18 cellular contexts compared by ENCODE assay signal in the genomic region with DNA sequence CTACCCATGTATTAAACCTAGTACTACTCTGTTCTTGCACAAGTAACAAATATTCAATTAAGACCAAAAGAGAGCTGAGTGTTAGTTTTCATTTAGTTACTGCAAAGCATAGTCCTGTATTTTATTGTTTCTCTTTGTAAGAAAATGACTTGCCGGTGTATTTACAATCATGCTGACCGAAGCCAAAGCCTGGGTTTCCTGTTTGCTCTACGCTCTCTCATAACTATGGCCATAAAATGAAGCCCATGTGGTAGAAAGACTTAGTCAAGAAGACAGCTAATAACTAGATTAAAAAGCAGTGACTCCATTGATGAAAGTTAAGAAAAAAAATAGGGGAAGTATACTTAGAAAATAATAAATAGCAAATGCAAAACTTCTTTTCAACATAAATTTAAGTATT.
"Had no signal": no experiment of that assay in that cellular context is flagged by ENCODE, and none has a peak within 500 bp of the region (broad histone marks: within the 10 kb centered on the region; RNA-seq: fewer than 3 reads in every experiment).

No MANE protein-coding gene starts in this region.

- H3K27ac ChIP-seq: brain microvascular endothelial cell, cardiac muscle cell, SK-N-MC, WERI-Rb-1 had no signal

- H3K36me3 ChIP-seq: brain microvascular endothelial cell, cardiac muscle cell, WERI-Rb-1 had no signal

- H3K27me3 ChIP-seq: brain microvascular endothelial cell, cardiac muscle cell had no signal

- ATAC-seq: activated CD4-positive, alpha-beta T cell treated with anti-CD3 and anti-CD28 coated beads for 36 hours; activated CD8-positive, alpha-beta T cell treated with anti-CD3 and anti-CD28 coated beads for 36 hours; activated T-cell treated with anti-CD3 and anti-CD28 coated beads, Interleukin-2, amount 50 U/mL, for 72 hours; Right ventricle myocardium inferior had no signal

- H3K4me3 ChIP-seq: cardiac muscle cell, SK-N-MC had no signal

- DNase-seq: activated CD4-positive, alpha-beta T cell treated with anti-CD3 and anti-CD28 coated beads for 36 hours; activated CD8-positive, alpha-beta memory T cell treated with anti-CD3 and anti-CD28 coated beads, Interleukin-2, amount 50 U/mL, for 4 hours; activated CD8-positive, alpha-beta T cell treated with anti-CD3 and anti-CD28 coated beads for 36 hours; activated gamma-delta T cell treated with Interleukin-2 at 50 U/mL for 16 hours; activated naive CD4-positive, alpha-beta T cell treated with anti-CD3 and anti-CD28 coated beads, Interleukin-2, amount 10 ng/mL, durations not matched to agents 7 days and 5 days; activated naive CD8-positive, alpha-beta T cell treated with anti-CD3 and anti-CD28 coated beads for 36 hours; activated T-cell treated with anti-CD3 and anti-CD28 coated beads, Interleukin-2, amount 50 U/mL, for 72 hours; brain microvascular endothelial cell; NCI-H1048; NCI-H146; NCI-H2107; NCI-H226; NCI-H774; T-helper 1 cell; WERI-Rb-1 had no signal
